In genomic region chr7:83663131-83663530, GRCh38 we compare ENCODE assay signal across 27 cellular contexts. TPM values are rescaled to one million over a fixed set of nuclear protein-coding genes. Genes with fewer than 3 reads are reported as not detected.
DNase-seq lines count a peak whose midpoint lies in the region; ATAC-seq, FAIRE-seq and TF ChIP-seq lines count a peak whose summit lies in the region.
"Had no signal": no experiment of that assay in that cellular context is flagged by ENCODE, and none has a peak within 500 bp of the region (broad histone marks: within the 10 kb centered on the region; RNA-seq: fewer than 3 reads in every experiment).

No MANE protein-coding gene starts in this region.

- no peak overlapping the region for H3K27ac ChIP-seq in H1 (ENCODE audit: low read depth, low read length)
- H3K27ac ChIP-seq in neuronal stem cell (replicated peaks; ENCODE audit: low read length), result no peak overlapping the region
- no peak overlapping the region for H3K27ac ChIP-seq in transverse colon
- H3K27ac ChIP-seq: BLaER1 had no signal

- H2AK5ac ChIP-seq in H1 (ENCODE audit: low read depth, low read length) (no peak overlapping the region), neuronal stem cell (ENCODE audit: low read depth, low read length) (no peak overlapping the region)

- H3K4me3 ChIP-seq in H1 (ENCODE audit: extremely low read depth in 1 of 4, insufficient read depth in 2 of 4, low read depth in 3 of 4, low read length in 4 of 4), result no peak overlapping the region
- no peak overlapping the region for H3K4me3 ChIP-seq in neuronal stem cell (ENCODE audit: low read length in 2 of 2)
- H3K4me3 ChIP-seq in transverse colon, result no peak overlapping the region
- H3K4me3 ChIP-seq: BLaER1, GM12878 had no signal

- FAIRE-seq in H1 (lab: Jason Lieb, UNC), result no peak
- FAIRE-seq: A204.1, GM12878, GM12892, GM18507 had no signal

- intact Hi-C loops in transverse colon (cut with DNase I; ENCODE audit: low total_unique reads), result no loop called here

- H4K8ac ChIP-seq in H1 (ENCODE audit: extremely low read depth, insufficient read depth, low read length), result no peak overlapping the region
- H4K8ac ChIP-seq in neuronal stem cell (ENCODE audit: low read depth, low read length), result no peak overlapping the region

- H3K23me2 ChIP-seq in H1 (ENCODE audit: low read depth, low read length), result no peaks in the 10 kb centered on the region

- H4K20me1 ChIP-seq in H1 (replicated peaks in 1 of 2; ENCODE audit: control insufficient read depth in 1 of 2, insufficient read depth in 2 of 2, low read length in 2 of 2), result no peaks in the 10 kb centered on the region
- H4K20me1 ChIP-seq: BLaER1 had no signal

- no peak overlapping the region for H3K18ac ChIP-seq in H1 (ENCODE audit: extremely low read depth, low read length)
- no peak overlapping the region for H3K18ac ChIP-seq in neuronal stem cell (ENCODE audit: low read length)

- in situ Hi-C loops in transverse colon (cut with MboI; ENCODE audit: low pct_ligation_motif_present in 1 of 4, low pct_unique_long_range_greater_than_20kb in 1 of 4, low sequenced_read_pairs in 3 of 4), result loop anchor here in 2 of 4 donors (10.0 to 25.0 kb wide), 2 partner anchors 251 to 258 kb away; no protein-coding TSS in a partner anchor

- H3K23ac ChIP-seq in H1 (ENCODE audit: insufficient read length) (no peak overlapping the region), neuronal stem cell (ENCODE audit: low read depth, low read length, poor library complexity) (no peak overlapping the region)

- POLR2A ChIA-PET in H1 (lab: Charles Lee; ENCODE audit: partially characterized antibody), result no interaction called here

- H3K27me3 ChIP-seq in H1 (replicated peaks in 1 of 4; ENCODE audit: control insufficient read depth in 3 of 4, extremely low read depth in 1 of 4, insufficient read depth in 3 of 4, low read length in 3 of 4) (no peaks in the 10 kb centered on the region), neuronal stem cell (ENCODE audit: control insufficient read depth in 3 of 3, insufficient read depth in 3 of 3, low read depth in 1 of 3, low read length in 3 of 3) (no peaks in the 10 kb centered on the region), transverse colon (no peaks in the 10 kb centered on the region)
- H3K27me3 ChIP-seq: BE2C, BLaER1 had no signal

- H3K79me2 ChIP-seq in H1 (ENCODE audit: control insufficient read depth in 1 of 2, insufficient read depth in 2 of 2, low read length in 2 of 2), result no peaks in the 10 kb centered on the region

- TF ChIP-seq POLR2A in H1 (IDR thresholded peaks at IDR 0.05; ENCODE audit: control extremely low read depth in 1 of 2, low read depth in 2 of 2, low read length in 2 of 2), result no peak
- TF ChIP-seq POLR2A in transverse colon (IDR thresholded peaks at IDR 0.05), result no peak

- no peak for DNase-seq in H1 (ENCODE audit: low read depth in 1 of 2, low spot score in 2 of 2)
- no peak for DNase-seq in neuronal stem cell (ENCODE audit: low spot score)
- DNase-seq in transverse colon, result no peak
- DNase-seq: 8988T; ACHN; BE2C; C1 segment of cervical spinal cord; CD4-positive, alpha-beta memory T cell; CD4-positive, CD25-positive, alpha-beta regulatory T cell; CD8-positive, alpha-beta memory T cell; COR-L47; DMS 273 treated with DMSO at 0.1 percent for 48 hours; DMS153; DMS53; DMS79; DND-41; EL; GDM1 had no signal

- H4K91ac ChIP-seq in H1 (replicated peaks; ENCODE audit: insufficient read length, low read length) (no peak overlapping the region), neuronal stem cell (ENCODE audit: low read depth, low read length, poor library complexity) (no peak overlapping the region)

- no peak overlapping the region for H3K4ac ChIP-seq in H1 (replicated peaks; ENCODE audit: insufficient read length, low read depth, low read length)
- no peak overlapping the region for H3K4ac ChIP-seq in neuronal stem cell (ENCODE audit: low read length)

- H2BK20ac ChIP-seq in H1 (ENCODE audit: low read length), result no peak overlapping the region

- H3K4me2 ChIP-seq in H1 (ENCODE audit: insufficient read depth in 1 of 2, low read depth in 2 of 2, low read length in 2 of 2) (no peak overlapping the region), neuronal stem cell (ENCODE audit: insufficient read depth, low read length, poor library complexity, severe bottlenecking) (no peak overlapping the region)
- H3K4me2 ChIP-seq: BLaER1 had no signal

- H3K4me1 ChIP-seq in H1 (replicated peaks in 1 of 4; ENCODE audit: control insufficient read depth in 3 of 4, insufficient read depth in 4 of 4, low read length in 3 of 4) (no peaks in the 10 kb centered on the region; a peak in 1 of 7 replicates), neuronal stem cell (ENCODE audit: control insufficient read depth in 2 of 2, insufficient read depth in 1 of 2, low read depth in 1 of 2, low read length in 2 of 2) (no peaks in the 10 kb centered on the region), transverse colon (no peaks in the 10 kb centered on the region)
- H3K4me1 ChIP-seq: BLaER1 had no signal

- H2BK12ac ChIP-seq in H1 (ENCODE audit: low read depth, low read length), result no peak overlapping the region
- no peak overlapping the region for H2BK12ac ChIP-seq in neuronal stem cell (ENCODE audit: low read length)

- no peaks in the 10 kb centered on the region for H3K9me3 ChIP-seq in H1 (ENCODE audit: insufficient read depth in 2 of 2, low read depth in 1 of 2, low read length in 1 of 2)
- no peaks in the 10 kb centered on the region for H3K9me3 ChIP-seq in neuronal stem cell (replicated peaks in 1 of 2; ENCODE audit: control insufficient read depth in 2 of 2, insufficient read depth in 1 of 2, low read depth in 1 of 2, low read length in 2 of 2)
- no peaks in the 10 kb centered on the region for H3K9me3 ChIP-seq in transverse colon
- H3K9me3 ChIP-seq: BE2C, BLaER1 had no signal

- H2AFZ ChIP-seq in H1 (ENCODE audit: low read length) (0 out of 2 replicates have a peak overlapping the region, but pooled peaks have one; percentile 17), neuronal stem cell (ENCODE audit: low read length) (no peak overlapping the region)

- WGBS in H1 (ENCODE audit: extremely low coverage in 1 of 2, insufficient coverage in 1 of 2, insufficient read length in 1 of 2, insufficient replicate concordance in 2 of 2, low coverage in 1 of 2, low lambda C conversion rate in 2 of 2, missing lambda C conversion rate in 1 of 2), 2 experiments, result 89% methylated on average over 4 of the region's 4 CpGs; no CpG with 5 or more reads in 1 of the 2 experiments
- WGBS in neuronal stem cell (ENCODE audit: extremely low coverage in 2 of 2, insufficient read length in 2 of 2, insufficient replicate concordance in 1 of 2), 2 donors, result no CpG with 5 or more reads among the region's 4 CpGs
- WGBS in transverse colon (ENCODE audit: low coverage in 1 of 2), 2 donors, result 84% methylated on average over 4 of the region's 4 CpGs; no CpG with 5 or more reads in 1 of the 2 donors

- TF ChIP-seq RAD21 in H1 (IDR thresholded peaks at IDR 0.05 in 1 of 2, conservative IDR thresholded peaks at IDR 0.05 in 1 of 2; ENCODE audit: low read depth in 2 of 2, low read length in 2 of 2), result no peak

- H2BK120ac ChIP-seq in H1 (replicated peaks; ENCODE audit: low read depth, low read length) (no peak overlapping the region), neuronal stem cell (ENCODE audit: low read depth, low read length) (no peak overlapping the region)

- ATAC-seq in SK-N-SH treated with all-trans-retinoic acid at 6 μM for 48 hours (no peak), HG03460 (IDR thresholded peaks at IDR 0.05; ENCODE audit: unreplicated experiment) (no peak)
- ATAC-seq: GM12878 had no signal

- no peak overlapping the region for H2BK5ac ChIP-seq in H1 (ENCODE audit: low read depth, low read length)
- H2BK5ac ChIP-seq in neuronal stem cell (ENCODE audit: low read length), result no peak overlapping the region

- H2BK15ac ChIP-seq in H1 (ENCODE audit: low read length), result no peak overlapping the region
- H2BK15ac ChIP-seq in neuronal stem cell (ENCODE audit: low read length), result peak overlapping the region; percentile 16

- H3K9ac ChIP-seq in H1 (replicated peaks in 1 of 4; ENCODE audit: extremely low read depth in 1 of 4, low read depth in 3 of 4, low read length in 3 of 4) (no peak overlapping the region), neuronal stem cell (ENCODE audit: low read depth, low read length, poor library complexity) (no peak overlapping the region)
- H3K9ac ChIP-seq: BLaER1 had no signal

- TF ChIP-seq CTCF in H1 (IDR thresholded peaks at IDR 0.05; ENCODE audit: control extremely low read depth in 1 of 3, insufficient read depth in 1 of 3, low read depth in 1 of 3, low read length in 3 of 3) (no peak), transverse colon (IDR thresholded peaks at IDR 0.05) (no peak)

- no peaks in the 10 kb centered on the region for H3K79me1 ChIP-seq in H1 (ENCODE audit: low read depth, low read length)
- H3K79me1 ChIP-seq in neuronal stem cell (ENCODE audit: low read depth, low read length), result no peaks in the 10 kb centered on the region

- TF ChIP-seq EP300 in H1 (IDR thresholded peaks at IDR 0.05; ENCODE audit: borderline replicate concordance in 1 of 2, low read depth in 2 of 2, low read length in 2 of 2), result no peak
- TF ChIP-seq EP300 in transverse colon (IDR thresholded peaks at IDR 0.05; ENCODE audit: low read depth), result no peak

- no peaks in the 10 kb centered on the region for H3K36me3 ChIP-seq in H1 (ENCODE audit: control insufficient read depth in 2 of 4, insufficient read depth in 4 of 4, low read length in 3 of 4)
- no peaks in the 10 kb centered on the region for H3K36me3 ChIP-seq in neuronal stem cell (replicated peaks in 1 of 2; ENCODE audit: control insufficient read depth in 2 of 2, insufficient read depth in 2 of 2, low read length in 2 of 2)
- H3K36me3 ChIP-seq in transverse colon, result no peaks in the 10 kb centered on the region
- H3K36me3 ChIP-seq: BE2C, BLaER1 had no signal

- CTCF ChIA-PET in H1 (lab: Charles Lee; ENCODE audit: partially characterized antibody), result interaction anchor here (0.7 kb wide), 1 partner anchor 24 kb away, joined by 3 read pairs; no protein-coding TSS in a partner anchor

- H3K56ac ChIP-seq in H1 (replicated peaks; ENCODE audit: insufficient read length, low read depth, low read length), result no peak overlapping the region

- no peak overlapping the region for H4K5ac ChIP-seq in H1 (ENCODE audit: insufficient read length, low read depth, low read length)

- no peak overlapping the region for H3K14ac ChIP-seq in H1 (ENCODE audit: insufficient read length)
- no peak overlapping the region for H3K14ac ChIP-seq in neuronal stem cell (ENCODE audit: low read length)

RNA-seq across cellular contexts. Expression of gene SEMA3E, which starts 14.2 kb away (rescaled TPM):
- 0.93 and 1.9 TPM in 2 replicates for total RNA-seq in H1 (2021; fragmentation: NEBNext Ultra II Directional; extraction: Animal tissue kit (Norgen Biotek cat#: 25700))
- 0.94 and 1.3 TPM in 2 replicates for polyA plus RNA-seq in H1 (2011; rRNA removed)
- 1.6 TPM for polyA plus RNA-seq in H1 (2011; cell fraction: cytosol; rRNA removed)
- 0.47 TPM for polyA plus RNA-seq in H1 (2011; cell fraction: nucleus; rRNA removed)
- 1.0 to 4.7 TPM (median 3.2 TPM) in 4 replicates for polyA plus RNA-seq in H1 (2012, experiment 1 of 2)
- 0.04 TPM for polyA plus RNA-seq in H1 (2012, experiment 2 of 2)
- polyA plus RNA-seq in H1 (2013, experiment 1 of 2), result 1.0 TPM
- polyA plus RNA-seq in H1 (2013, experiment 2 of 2), result 0.72 TPM
- polyA minus RNA-seq in H1 (2011; rRNA and poly(A)+ RNA removed), result 2.7 and 2.9 TPM in 2 replicates
- 1.0 TPM for polyA minus RNA-seq in H1 (2011; cell fraction: cytosol; rRNA and poly(A)+ RNA removed)
- polyA minus RNA-seq in H1 (2011; cell fraction: nucleus; rRNA and poly(A)+ RNA removed), result 2.0 TPM
- 0.03 TPM for polyA plus RNA-seq in neuronal stem cell (2013, experiment 1 of 2)
- polyA plus RNA-seq in neuronal stem cell (2013, experiment 2 of 2), result 0.07 TPM
- total RNA-seq in transverse colon, result 1 to 10 TPM in 2 of 4 donors, under 1 TPM in 1, not detected in 1; 0.95 to 3.8 (median 1.4) TPM
- total RNA-seq: A673; CD4-positive, alpha-beta memory T cell; CD4-positive, CD25-positive, alpha-beta regulatory T cell; CD8-positive, alpha-beta memory T cell had no signal
- polyA plus RNA-seq: CD14-positive monocyte; CD4-positive, alpha-beta memory T cell; CD4-positive, CD25-positive, alpha-beta regulatory T cell; CD8-positive, alpha-beta memory T cell had no signal
